ENCODE assay signal across 8 cellular contexts in genomic region chr2:88055436-88056128, GRCh38. TPM values are rescaled to one million over a fixed set of nuclear protein-coding genes. Genes with fewer than 3 reads are reported as not detected.
A peak's percentile ranks its signal among the peaks of the same experiment; 100 is the strongest.
DNase-seq lines count a peak whose midpoint lies in the region; ATAC-seq and TF ChIP-seq lines count a peak whose summit lies in the region.

Gene KRCC1, minus strand, starts transcription at chr2:88055783. Its CDS starts 27,220 bp downstream, at chr2:88028563.

- intact Hi-C loops in activated B cell treated with CpG ODN at 0.5 μM for 24 hours (cut with micrococcal nuclease), result loop anchor here (2.0 to 10.0 kb wide), 3 partner anchors 39 to 1611 kb away; partner anchors contain the start of genes CHMP3, KDM3A and RNU2-63P

- H3K27ac Mint-ChIP-seq in activated B cell treated with CpG ODN at 0.5 μM for 24 hours (peak within 1 kb of the TSS; percentile 96), immature natural killer cell (peak within 1 kb of the TSS; percentile 95 to 99 (median 99))

- DNase-seq in AG09319 (ENCODE audit: extremely low read depth, low read depth), result peak; percentile 92
- peak; percentile 96 for DNase-seq in NCI-H345 (lab: John Stamatoyannopoulos, UW)
- DNase-seq in activated B cell treated with CpG ODN at 0.5 μM for 24 hours, result peak; percentile 88
- peak; percentile 97 to 98 for DNase-seq in cardiac fibroblast (ENCODE audit: low read depth in 2 of 2)
- peak; percentile 95 to 97 (median 97) for DNase-seq in immature natural killer cell
- peak; percentile 89 for DNase-seq in smooth muscle cell of the brain vasculature (ENCODE audit: low read depth, low spot score)

- no peak for TF ChIP-seq CTCF in AG09319 (IDR thresholded peaks at IDR 0.05; ENCODE audit: low read depth, low read length)
- TF ChIP-seq CTCF in activated B cell treated with CpG ODN at 0.5 μM for 24 hours (IDR thresholded peaks at IDR 0.05), result no peak
- TF ChIP-seq CTCF in cardiac fibroblast (IDR thresholded peaks at IDR 0.05; ENCODE audit: low read depth, low read length), result no peak

- peak within 1 kb of the TSS; percentile 74 to 80 for H3K4me3 ChIP-seq in cardiac fibroblast (replicated peaks in 1 of 2; ENCODE audit: low read depth in 2 of 2, low read length in 2 of 2)

- H3K4me3 Mint-ChIP-seq in activated B cell treated with CpG ODN at 0.5 μM for 24 hours (peak within 1 kb of the TSS; percentile 92), immature natural killer cell (peak within 1 kb of the TSS; percentile 90 to 99 (median 98))

- POLR2A ChIA-PET in activated B cell treated with CpG ODN at 0.5 μM for 24 hours (lab: Charles Lee), result interaction anchor here (0.7 to 4.5 kb wide), 3 partner anchors 10 to 1613 kb away, joined by 3 to 40 read pairs (median 6); partner anchors contain the start of gene RNU2-63P

- peak; percentile 94 for ATAC-seq in GM19025 (IDR thresholded peaks at IDR 0.05; ENCODE audit: low read depth, unreplicated experiment)
- ATAC-seq in HG03280 (IDR thresholded peaks at IDR 0.05; ENCODE audit: unreplicated experiment), result peak; percentile 95
- ATAC-seq in activated B cell treated with CpG ODN at 0.5 μM for 24 hours (ENCODE audit: low read depth), result peak; percentile 95

- H3K36me3 Mint-ChIP-seq in activated B cell treated with CpG ODN at 0.5 μM for 24 hours (ENCODE audit: low read depth) (peaks cover 30% of the 10 kb centered on the region), immature natural killer cell (peaks cover 0 to 5% (median 0%) of the 10 kb centered on the region in 3 donors)

- H3K4me1 Mint-ChIP-seq in activated B cell treated with CpG ODN at 0.5 μM for 24 hours, result peaks cover 39% of the 10 kb centered on the region
- peaks cover 37 to 49% of the 10 kb centered on the region in 2 donors for H3K4me1 Mint-ChIP-seq in immature natural killer cell

- H3K9me3 Mint-ChIP-seq in activated B cell treated with CpG ODN at 0.5 μM for 24 hours (no peaks in the 10 kb centered on the region), immature natural killer cell (no peaks in the 10 kb centered on the region)

- H3K27me3 Mint-ChIP-seq in activated B cell treated with CpG ODN at 0.5 μM for 24 hours (no peaks in the 10 kb centered on the region), immature natural killer cell (ENCODE audit: low read depth in 3 of 3) (peaks cover 0 to 19% (median 4%) of the 10 kb centered on the region in 3 donors)

- CTCF ChIA-PET in activated B cell treated with CpG ODN at 0.5 μM for 24 hours (lab: Charles Lee), result no interaction called here

RNA-seq across cellular contexts. Expression of gene KRCC1, which starts in this region (rescaled TPM):
- 19.0 and 20.8 TPM in 2 replicates for total RNA-seq in activated B cell treated with CpG ODN at 0.5 μM for 24 hours
- 10 to 100 TPM; 31.1 to 36.6 (median 33.1) TPM for polyA plus RNA-seq in immature natural killer cell

Comparison
In these comparisons a context has a peak if more than half of its experiments do, and no peak if none do; other contexts are left out.
1. Peak in every context shown above with its lines: DNase-seq, ATAC-seq and H3K4me3 ChIP-seq.